Comparison of ENCODE assay signal across 21 cellular contexts in the genomic region with DNA sequence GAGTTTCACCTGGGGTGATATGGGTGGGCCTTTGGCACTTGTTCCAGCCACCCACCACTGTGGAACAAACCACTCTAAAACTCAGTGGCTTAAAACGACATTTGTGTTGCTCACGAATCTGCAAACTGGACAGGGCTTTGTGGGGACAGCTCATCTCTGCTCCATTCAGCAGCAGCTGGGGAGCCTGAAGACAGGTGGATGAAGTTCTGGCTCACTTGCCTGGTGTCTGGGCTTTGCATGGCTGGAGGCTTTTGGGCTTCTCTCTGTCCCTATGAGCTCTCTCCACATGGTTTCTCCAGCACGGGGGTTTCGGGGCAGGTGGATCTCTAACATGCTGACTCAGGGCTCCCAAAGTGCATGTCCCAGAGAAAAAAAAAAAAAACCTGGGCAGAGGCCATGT.
"Had no signal": no experiment of that assay in that cellular context is flagged by ENCODE, and none has a peak within 500 bp of the region (broad histone marks: within the 10 kb centered on the region; RNA-seq: fewer than 3 reads in every experiment).

No MANE protein-coding gene starts in this region.

- H3K27ac ChIP-seq: SJSA1, SK-N-MC had no signal

- H3K4me3 ChIP-seq: SJSA1, SK-N-MC had no signal

- H3K4me1 ChIP-seq: SJSA1 had no signal

- H3K36me3 ChIP-seq: SJSA1 had no signal

- ATAC-seq: Panc1, PC-3, Right ventricle myocardium inferior had no signal

- DNase-seq: KBM-7; MV-4-11; NCI-H1048; NCI-H1105; NCI-H1417; NCI-H146; NCI-H1694 treated with DMSO at 0.1 percent for 48 hours; NCI-H1930; NCI-H2081; NCI-H2107; NCI-H2227 treated with DMSO at 0.1 percent for 48 hours; NCI-H524; NCI-H526 treated with DMSO at 0.1 percent for 48 hours; NCI-H748 treated with DMSO at 0.1 percent for 48 hours; NK-92 treated with Interleukin-12 subunit alpha and Interleukin-12 subunit beta, amount 100 ng/mL, for 24 hours; PC-3; SHP77 treated with DMSO at 0.1 percent for 48 hours had no signal
